In genomic region chr1:200238311-200238710, GRCh38 we compare ENCODE assay signal across 30 cellular contexts.
"Had no signal": no experiment of that assay in that cellular context is flagged by ENCODE, and none has a peak within 500 bp of the region (broad histone marks: within the 10 kb centered on the region; RNA-seq: fewer than 3 reads in every experiment).

No MANE protein-coding gene starts in this region.

- H3K36me3 Mint-ChIP-seq: activated naive CD4-positive, alpha-beta T cell treated with anti-CD3 and anti-CD28 coated beads, Interleukin-2, amount 50 U/mL, for 72 hours had no signal

- H3K4me3 Mint-ChIP-seq: activated CD8-positive, alpha-beta T cell treated with anti-CD3 and anti-CD28 coated beads, Interleukin-2, amount 10 ng/mL, durations not matched to agents 7 days and 5 days; activated naive CD4-positive, alpha-beta T cell treated with anti-CD3 and anti-CD28 coated beads for 36 hours; activated T-cell treated with anti-CD3 and anti-CD28 coated beads, Interleukin-2, amount 50 U/mL, for 24 hours; activated T-helper 1 cell treated with anti-CD3 and anti-CD28 coated beads, Interleukin-12 subunit alpha, Interleukin-12 subunit beta, Interleukin-2, Interleukin-4 antibody, amounts not matched to agents 30 ng/mL and 10 ng/mL and 1 ng/mL, durations not matched to agents 14 hours and 24 hours and 36 hours had no signal

- ATAC-seq: activated CD8-positive, alpha-beta T cell treated with anti-CD3 and anti-CD28 coated beads, Interleukin-2, amount 10 ng/mL, durations not matched to agents 7 days and 5 days; activated naive CD4-positive, alpha-beta T cell treated with anti-CD3 and anti-CD28 coated beads, Interleukin-2, amount 50 U/mL, for 72 hours; body of pancreas had no signal

- H3K27ac Mint-ChIP-seq: activated CD8-positive, alpha-beta T cell treated with anti-CD3 and anti-CD28 coated beads, Interleukin-2, amount 10 ng/mL, durations not matched to agents 7 days and 5 days; activated naive CD4-positive, alpha-beta T cell treated with anti-CD3 and anti-CD28 coated beads for 36 hours; activated naive CD4-positive, alpha-beta T cell treated with anti-CD3 and anti-CD28 coated beads, Interleukin-2, amount 50 U/mL, for 72 hours; activated T-cell treated with anti-CD3 and anti-CD28 coated beads, Interleukin-2, amount 50 U/mL, for 24 hours; activated T-helper 1 cell treated with anti-CD3 and anti-CD28 coated beads, Interleukin-12 subunit alpha, Interleukin-12 subunit beta, Interleukin-2, Interleukin-4 antibody, amounts not matched to agents 30 ng/mL and 10 ng/mL and 1 ng/mL, durations not matched to agents 14 hours and 24 hours and 36 hours had no signal

- H3K4me3 ChIP-seq: adrenal gland, body of pancreas, breast epithelium, SJCRH30, SK-N-MC had no signal

- H3K27me3 ChIP-seq: adrenal gland, body of pancreas, breast epithelium, SJCRH30 had no signal

- H3K9me3 ChIP-seq: adrenal gland, body of pancreas, breast epithelium, SJCRH30 had no signal

- H3K36me3 ChIP-seq: adrenal gland, breast epithelium, SJCRH30, WERI-Rb-1 had no signal

- H3K27ac ChIP-seq: adrenal gland, body of pancreas, breast epithelium, SJCRH30, SK-N-MC, WERI-Rb-1 had no signal

- H3K9me3 Mint-ChIP-seq: activated naive CD4-positive, alpha-beta T cell treated with anti-CD3 and anti-CD28 coated beads for 36 hours; activated naive CD4-positive, alpha-beta T cell treated with anti-CD3 and anti-CD28 coated beads, Interleukin-2, amount 50 U/mL, for 72 hours; activated T-cell treated with anti-CD3 and anti-CD28 coated beads, Interleukin-2, amount 50 U/mL, for 24 hours; activated T-helper 1 cell treated with anti-CD3 and anti-CD28 coated beads, Interleukin-12 subunit alpha, Interleukin-12 subunit beta, Interleukin-2, Interleukin-4 antibody, amounts not matched to agents 30 ng/mL and 10 ng/mL and 1 ng/mL, durations not matched to agents 14 hours and 24 hours and 36 hours had no signal

- DNase-seq: activated CD4-positive, alpha-beta T cell treated with anti-CD3 and anti-CD28 coated beads for 1 hour; activated CD4-positive, alpha-beta T cell treated with anti-CD3 and anti-CD28 coated beads for 48 hours; activated CD4-positive, alpha-beta T cell treated with anti-CD3 and anti-CD28 coated beads, Interleukin-2, amount 50 U/mL, for 48 hours; activated CD4-positive, CD25-positive, alpha-beta regulatory T cell; activated CD8-positive, alpha-beta T cell treated with anti-CD3 and anti-CD28 coated beads, Interleukin-2, amount 10 ng/mL, durations not matched to agents 7 days and 5 days; activated gamma-delta T cell treated with Interleukin-2 at 50 U/mL for 16 hours; activated naive CD4-positive, alpha-beta T cell treated with anti-CD3 and anti-CD28 coated beads for 36 hours; activated T-cell treated with anti-CD3 and anti-CD28 coated beads, Interleukin-2, amount 50 U/mL, for 24 hours; adrenal gland; body of pancreas; cerebellar nuclear complex; MM.1S; MV-4-11; NCI-H1092; NCI-H1436 treated with DMSO at 0.1 percent for 48 hours; NCI-H1694 treated with DMSO at 0.1 percent for 48 hours; NCI-H2029; NCI-H345; NCI-H526; NCI-H748 treated with DMSO at 0.1 percent for 48 hours; NK-92 treated with Interleukin-12 subunit alpha and Interleukin-12 subunit beta, amount 100 ng/mL, for 24 hours; OCI-M1; SHP77; SJCRH30; T1000; WERI-Rb-1 had no signal

- H3K4me1 ChIP-seq: adrenal gland, body of pancreas, breast epithelium, SJCRH30 had no signal
